Comparison of ENCODE assay signal across 13 cellular contexts in the genomic region with DNA sequence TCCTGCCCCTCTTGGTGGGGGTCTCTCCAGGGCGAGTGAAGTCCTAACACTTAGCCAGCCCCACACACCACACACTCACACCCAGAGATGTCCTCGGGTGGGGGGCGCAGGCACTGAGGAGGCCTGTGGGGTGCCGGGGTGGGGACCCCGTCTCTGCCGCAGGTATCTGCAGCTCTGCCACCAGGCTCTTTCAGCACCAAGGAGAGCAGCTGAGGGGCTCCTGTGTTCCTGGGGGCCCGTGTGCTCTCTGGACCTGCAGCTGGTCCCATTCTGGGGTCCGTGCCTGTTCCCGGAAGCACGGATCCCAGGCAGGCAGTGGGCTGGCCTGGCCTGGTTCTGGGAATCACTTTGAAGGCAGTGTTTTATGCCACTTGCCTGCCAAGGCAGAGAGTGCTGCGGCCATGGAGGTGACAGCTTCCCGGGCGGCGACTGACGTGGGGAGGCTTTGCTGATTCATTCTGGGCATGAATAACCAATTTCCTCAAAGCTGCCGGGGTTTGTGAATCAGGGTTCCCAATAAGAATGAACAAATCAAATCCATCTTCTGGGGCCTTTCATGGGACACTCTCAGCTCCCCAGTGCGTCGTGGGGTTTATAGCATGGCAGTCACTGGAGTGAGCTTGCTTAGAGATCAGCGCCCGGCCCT. TPM values are rescaled to one million over a fixed set of nuclear protein-coding genes. Genes with fewer than 3 reads are reported as not detected.
A peak's percentile ranks its signal among the peaks of the same experiment; 100 is the strongest.
DNase-seq lines count a peak whose midpoint lies in the region; ATAC-seq, FAIRE-seq and TF ChIP-seq lines count a peak whose summit lies in the region.
"Had no signal": no experiment of that assay in that cellular context is flagged by ENCODE, and none has a peak within 500 bp of the region (broad histone marks: within the 10 kb centered on the region; RNA-seq: fewer than 3 reads in every experiment).

No MANE protein-coding gene starts in this region.

- H3K36me3 ChIP-seq in astrocyte (ENCODE audit: insufficient read depth, low read length) (no peaks in the 10 kb centered on the region), neutrophil (peaks cover 15% of the 10 kb centered on the region), smooth muscle cell (ENCODE audit: low read depth) (no peaks in the 10 kb centered on the region)
- H3K36me3 ChIP-seq: upper lobe of left lung had no signal

- H3K4me3 ChIP-seq in astrocyte (ENCODE audit: insufficient read depth, low read depth, low read length): no peak overlapping the region
- H3K4me3 ChIP-seq in neutrophil (ENCODE audit: low read depth in 1 of 2, low read length in 1 of 2): no peak overlapping the region
- no peak overlapping the region for H3K4me3 ChIP-seq in smooth muscle cell
- H3K4me3 ChIP-seq: upper lobe of left lung had no signal

- H3K79me2 ChIP-seq in astrocyte (ENCODE audit: insufficient read depth, low read length) (no peaks in the 10 kb centered on the region), smooth muscle cell (ENCODE audit: low read depth) (no peaks in the 10 kb centered on the region)

- WGBS in smooth muscle cell (ENCODE audit: low lambda C conversion rate): 75% methylated on average over 20 of the region's 20 CpGs

- no peak overlapping the region for H3K9ac ChIP-seq in astrocyte (ENCODE audit: low read length)
- H3K9ac ChIP-seq in smooth muscle cell (ENCODE audit: low read depth): no peak overlapping the region

- no peak for FAIRE-seq in astrocyte (lab: Jason Lieb, UNC)
- FAIRE-seq: frontal cortex had no signal

- no peak overlapping the region for H3K27ac Mint-ChIP-seq in activated naive CD8-positive, alpha-beta T cell treated with anti-CD3 and anti-CD28 coated beads, Interleukin-2, amount 50 U/mL, for 24 hours
- H3K27ac Mint-ChIP-seq in activated naive CD8-positive, alpha-beta T cell treated with anti-CD3 and anti-CD28 coated beads for 36 hours: no peak overlapping the region
- H3K27ac Mint-ChIP-seq in astrocyte (ENCODE audit: unreplicated experiment): no peak overlapping the region
- H3K27ac Mint-ChIP-seq in naive thymus-derived CD8-positive, alpha-beta T cell: no peak overlapping the region

- peak; percentile 53 for ATAC-seq in activated naive CD8-positive, alpha-beta T cell treated with anti-CD3 and anti-CD28 coated beads, Interleukin-2, amount 50 U/mL, for 24 hours
- ATAC-seq in naive thymus-derived CD8-positive, alpha-beta T cell: no peak

- POLR2A ChIA-PET in naive thymus-derived CD8-positive, alpha-beta T cell (lab: Charles Lee): no interaction called here

- H3K27ac ChIP-seq in astrocyte (ENCODE audit: low read depth, low read length) (no peak overlapping the region), neutrophil (peak overlapping the region; percentile 51), smooth muscle cell (ENCODE audit: low read depth) (no peak overlapping the region)
- H3K27ac ChIP-seq: upper lobe of left lung had no signal

- DNase-seq in activated naive CD8-positive, alpha-beta T cell treated with anti-CD3 and anti-CD28 coated beads, Interleukin-2, amount 50 U/mL, for 24 hours: peak; percentile 29
- DNase-seq in activated naive CD8-positive, alpha-beta T cell treated with anti-CD3 and anti-CD28 coated beads for 36 hours: no peak
- DNase-seq in M059J (ENCODE audit: low read depth) (peak; percentile 93), astrocyte (ENCODE audit: low read depth) (peak; percentile 18), GF-D8 (lab: John Stamatoyannopoulos, UW) (no peak), smooth muscle cell (lab: John Stamatoyannopoulos, UW; ENCODE audit: unreplicated experiment) (no peak)
- DNase-seq in naive thymus-derived CD8-positive, alpha-beta T cell: no peak
- DNase-seq: central memory CD4-positive, alpha-beta T cell; NCI-H2227 treated with DMSO at 0.1 percent for 48 hours; SHP77 treated with DMSO at 0.1 percent for 48 hours; upper lobe of left lung had no signal

- no peak overlapping the region for H2AFZ ChIP-seq in astrocyte (ENCODE audit: low read depth, low read length)
- no peak overlapping the region for H2AFZ ChIP-seq in smooth muscle cell (ENCODE audit: low read depth)

- H3F3A ChIP-seq in smooth muscle cell (ENCODE audit: low read depth): no peaks in the 10 kb centered on the region

- H3K27me3 Mint-ChIP-seq in activated naive CD8-positive, alpha-beta T cell treated with anti-CD3 and anti-CD28 coated beads, Interleukin-2, amount 50 U/mL, for 24 hours: peaks cover 29% of the 10 kb centered on the region
- peaks cover 33% of the 10 kb centered on the region for H3K27me3 Mint-ChIP-seq in activated naive CD8-positive, alpha-beta T cell treated with anti-CD3 and anti-CD28 coated beads for 36 hours
- peaks cover 65% of the 10 kb centered on the region for H3K27me3 Mint-ChIP-seq in astrocyte (ENCODE audit: low read depth, unreplicated experiment)
- H3K27me3 Mint-ChIP-seq in naive thymus-derived CD8-positive, alpha-beta T cell: peaks cover 12 to 65% (median 45%) of the 10 kb centered on the region in 5 donors

- H4K20me1 ChIP-seq in astrocyte (ENCODE audit: insufficient read depth, low read length) (no peaks in the 10 kb centered on the region), smooth muscle cell (ENCODE audit: low read depth) (no peaks in the 10 kb centered on the region)

- peak overlapping the region; percentile 41 for H3K4me2 ChIP-seq in astrocyte (ENCODE audit: low read length)
- H3K4me2 ChIP-seq in smooth muscle cell: no peak overlapping the region

- TF ChIP-seq CTCF in astrocyte (IDR thresholded peaks at IDR 0.05; ENCODE audit: insufficient read depth, low read depth, low read length) (no peak), neutrophil (IDR thresholded peaks at IDR 0.05) (no peak), smooth muscle cell (IDR thresholded peaks at IDR 0.05; ENCODE audit: borderline replicate concordance, insufficient read depth, poor library complexity, severe bottlenecking) (no peak)

- H3K9me3 ChIP-seq in astrocyte (ENCODE audit: insufficient read depth, low read depth, low read length): no peaks in the 10 kb centered on the region
- H3K9me3 ChIP-seq in neutrophil: no peaks in the 10 kb centered on the region
- no peaks in the 10 kb centered on the region for H3K9me3 ChIP-seq in smooth muscle cell (replicated peaks; ENCODE audit: low read depth)
- H3K9me3 ChIP-seq: upper lobe of left lung had no signal

- no peak overlapping the region for H3K4me3 Mint-ChIP-seq in activated naive CD8-positive, alpha-beta T cell treated with anti-CD3 and anti-CD28 coated beads, Interleukin-2, amount 50 U/mL, for 24 hours
- no peak overlapping the region for H3K4me3 Mint-ChIP-seq in activated naive CD8-positive, alpha-beta T cell treated with anti-CD3 and anti-CD28 coated beads for 36 hours
- H3K4me3 Mint-ChIP-seq in astrocyte (ENCODE audit: unreplicated experiment): no peak overlapping the region
- H3K4me3 Mint-ChIP-seq in naive thymus-derived CD8-positive, alpha-beta T cell: no peak overlapping the region

- no peaks in the 10 kb centered on the region for H3K9me3 Mint-ChIP-seq in activated naive CD8-positive, alpha-beta T cell treated with anti-CD3 and anti-CD28 coated beads, Interleukin-2, amount 50 U/mL, for 24 hours
- H3K9me3 Mint-ChIP-seq in activated naive CD8-positive, alpha-beta T cell treated with anti-CD3 and anti-CD28 coated beads for 36 hours: no peaks in the 10 kb centered on the region
- H3K9me3 Mint-ChIP-seq in astrocyte (ENCODE audit: unreplicated experiment): peaks cover 4% of the 10 kb centered on the region
- H3K9me3 Mint-ChIP-seq in naive thymus-derived CD8-positive, alpha-beta T cell: peaks cover 0 to 3% (median 0%) of the 10 kb centered on the region in 9 donors

- H3K27me3 ChIP-seq in astrocyte (ENCODE audit: insufficient read depth, low read length): peaks cover 2% of the 10 kb centered on the region
- H3K27me3 ChIP-seq in neutrophil: peaks cover 59% of the 10 kb centered on the region
- H3K27me3 ChIP-seq in smooth muscle cell (ENCODE audit: low read depth): no peaks in the 10 kb centered on the region

- H3K4me1 ChIP-seq in astrocyte (ENCODE audit: insufficient read depth, low read length) (peaks cover 17% of the 10 kb centered on the region), neutrophil (ENCODE audit: control insufficient read depth in 1 of 2, insufficient read depth in 1 of 2, low read depth in 1 of 2, low read length in 1 of 2) (peaks cover 0 to 13% of the 10 kb centered on the region in 2 experiments), smooth muscle cell (ENCODE audit: low read depth) (no peaks in the 10 kb centered on the region)

- H3K4me1 Mint-ChIP-seq in activated naive CD8-positive, alpha-beta T cell treated with anti-CD3 and anti-CD28 coated beads, Interleukin-2, amount 50 U/mL, for 24 hours: peaks cover 2% of the 10 kb centered on the region
- H3K4me1 Mint-ChIP-seq in activated naive CD8-positive, alpha-beta T cell treated with anti-CD3 and anti-CD28 coated beads for 36 hours: no peaks in the 10 kb centered on the region
- H3K4me1 Mint-ChIP-seq in astrocyte (ENCODE audit: low read depth, unreplicated experiment): no peaks in the 10 kb centered on the region
- peaks cover 0 to 2% (median 0%) of the 10 kb centered on the region in 4 donors for H3K4me1 Mint-ChIP-seq in naive thymus-derived CD8-positive, alpha-beta T cell

- H3K36me3 Mint-ChIP-seq in activated naive CD8-positive, alpha-beta T cell treated with anti-CD3 and anti-CD28 coated beads, Interleukin-2, amount 50 U/mL, for 24 hours (ENCODE audit: low read depth): no peaks in the 10 kb centered on the region
- H3K36me3 Mint-ChIP-seq in activated naive CD8-positive, alpha-beta T cell treated with anti-CD3 and anti-CD28 coated beads for 36 hours: no peaks in the 10 kb centered on the region
- H3K36me3 Mint-ChIP-seq in astrocyte (ENCODE audit: low read depth, unreplicated experiment): no peaks in the 10 kb centered on the region
- H3K36me3 Mint-ChIP-seq in naive thymus-derived CD8-positive, alpha-beta T cell: no peaks in the 10 kb centered on the region

RNA-seq across cellular contexts. Expression of gene SLCO4A1, which starts 54.4 kb away (rescaled TPM):
- total RNA-seq in activated naive CD8-positive, alpha-beta T cell treated with anti-CD3 and anti-CD28 coated beads for 36 hours: 10 to 100 TPM; 55.0 to 56.9 TPM
- 43.9 and 69.5 TPM in 2 replicates for total RNA-seq in M059J (2014; rRNA removed; shearing (Covaris generic))
- 0.43 TPM in 1 of 2 replicates, not detected in the other for total RNA-seq in astrocyte
- total RNA-seq in naive thymus-derived CD8-positive, alpha-beta T cell: 1 to 10 TPM; 1.4 TPM
- under 1 TPM in 1 of 3 donors, not detected in 2; 0.93 TPM for polyA plus RNA-seq in naive thymus-derived CD8-positive, alpha-beta T cell
- total RNA-seq in smooth muscle cell: 0.18 and 0.81 TPM in 2 replicates
- 1.4 and 1.7 TPM in 2 replicates for polyA plus RNA-seq in smooth muscle cell

Comparison
In these comparisons a context has a peak if more than half of its experiments do, and no peak if none do; other contexts are left out.
1. DNase-seq: peak in activated naive CD8-positive, alpha-beta T cell treated with anti-CD3 and anti-CD28 coated beads, Interleukin-2, amount 50 U/mL, for 24 hours (single experiment), M059J (single experiment) and astrocyte (single experiment); none in activated naive CD8-positive, alpha-beta T cell treated with anti-CD3 and anti-CD28 coated beads for 36 hours (single experiment), GF-D8 (single experiment), naive thymus-derived CD8-positive, alpha-beta T cell (0 of 10) and smooth muscle cell (single experiment).
2. RNA of gene SLCO4A1, which starts 54.4 kb away (total RNA-seq): 43.9 to 69.5 TPM in M059J and 55.0 to 56.9 TPM in activated naive CD8-positive, alpha-beta T cell treated with anti-CD3 and anti-CD28 coated beads for 36 hours; 1.4 TPM in naive thymus-derived CD8-positive, alpha-beta T cell, 0.18 to 0.81 TPM in smooth muscle cell and 0.43 TPM in astrocyte; every median in the first group is over 10 times any median in the second.